ENCODE assay signal across 25 cellular contexts in the genomic region with DNA sequence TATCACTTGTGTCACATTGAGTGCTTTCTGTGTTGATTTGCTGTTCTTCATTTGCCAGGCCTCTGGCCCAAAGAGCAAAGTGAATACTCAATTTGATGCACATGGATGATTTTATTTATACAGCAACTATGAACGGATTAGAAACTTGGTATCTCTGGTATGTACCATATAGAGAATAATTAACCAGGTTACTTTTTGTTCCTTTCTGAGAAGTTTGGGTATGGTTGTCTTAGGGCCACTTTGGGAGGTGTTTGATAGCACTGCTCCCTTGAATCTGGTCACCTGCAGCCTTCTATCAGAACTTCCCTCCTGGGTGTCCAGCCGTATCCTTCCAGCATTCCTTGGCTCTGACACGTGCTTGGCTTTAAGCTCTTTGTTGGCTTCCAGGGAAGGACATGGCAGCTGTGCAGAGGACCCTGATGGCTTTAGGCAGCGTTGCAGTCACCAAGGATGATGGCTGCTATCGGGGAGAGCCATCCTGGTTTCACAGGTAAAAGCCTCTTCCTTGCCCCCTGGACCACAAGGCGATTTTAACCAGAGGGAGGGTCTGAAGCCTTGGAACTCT. TPM values are rescaled to one million over a fixed set of nuclear protein-coding genes. Genes with fewer than 3 reads are reported as not detected.
"Had no signal": no experiment of that assay in that cellular context is flagged by ENCODE, and none has a peak within 500 bp of the region (broad histone marks: within the 10 kb centered on the region; RNA-seq: fewer than 3 reads in every experiment).

No MANE protein-coding gene starts in this region.

- H3K9me3 ChIP-seq: colonic mucosa, gastrocnemius medialis, prostate gland, right lobe of liver, testis, upper lobe of right lung had no signal

- ATAC-seq: activated naive CD8-positive, alpha-beta T cell treated with anti-CD3 and anti-CD28 coated beads, Interleukin-2, amount 50 U/mL, for 24 hours; gastrocnemius medialis; left colon; right lobe of liver; upper lobe of right lung had no signal

- H3K36me3 ChIP-seq: brain microvascular endothelial cell, colonic mucosa, gastrocnemius medialis, prostate gland, right lobe of liver, upper lobe of right lung had no signal

- H3K9me3 Mint-ChIP-seq: activated naive CD4-positive, alpha-beta T cell treated with anti-CD3 and anti-CD28 coated beads, Interleukin-2, amount 10 ng/mL, durations not matched to agents 7 days and 5 days; activated naive CD8-positive, alpha-beta T cell treated with anti-CD3 and anti-CD28 coated beads, Interleukin-2, amount 50 U/mL, for 24 hours; central memory CD8-positive, alpha-beta T cell; mesothelial cell of epicardium; neural crest cell; stimulated activated naive CD8-positive, alpha-beta T cell treated with anti-CD3 and anti-CD28 coated beads, Interleukin-15, Interleukin-2, amounts not matched to agents 100 ng/mL and 50 ng/mL, for 24 hours; T-helper 1 cell treated with Interleukin-12 subunit alpha and Interleukin-12 subunit beta and Interleukin-4 antibody, amounts not matched to agents 30 μg/mL and 1 μg/mL, for 36 hours had no signal

- H3K4me3 ChIP-seq: colonic mucosa, gastrocnemius medialis, lung, prostate gland, right lobe of liver, testis, upper lobe of right lung had no signal

- H3K27ac Mint-ChIP-seq: activated CD4-positive, alpha-beta T cell treated with anti-CD3 and anti-CD28 coated beads, Interleukin-2, amount 10 ng/mL, durations not matched to agents 24 days and 14 days; activated naive CD4-positive, alpha-beta T cell treated with anti-CD3 and anti-CD28 coated beads, Interleukin-2, amount 10 ng/mL, durations not matched to agents 7 days and 5 days; activated naive CD8-positive, alpha-beta T cell treated with anti-CD3 and anti-CD28 coated beads, Interleukin-2, amount 50 U/mL, for 24 hours; mesothelial cell of epicardium; stimulated activated naive CD8-positive, alpha-beta T cell treated with anti-CD3 and anti-CD28 coated beads, Interleukin-15, Interleukin-2, amounts not matched to agents 100 ng/mL and 50 ng/mL, for 24 hours; T-helper 1 cell treated with Interleukin-12 subunit alpha and Interleukin-12 subunit beta and Interleukin-4 antibody, amounts not matched to agents 30 μg/mL and 1 μg/mL, for 36 hours had no signal

- H3K36me3 Mint-ChIP-seq: activated naive CD4-positive, alpha-beta T cell treated with anti-CD3 and anti-CD28 coated beads, Interleukin-2, amount 10 ng/mL, durations not matched to agents 7 days and 5 days; mesothelial cell of epicardium had no signal

- DNase-seq: activated CD4-positive, alpha-beta T cell treated with anti-CD3 and anti-CD28 coated beads, Interleukin-2, amount 10 ng/mL, durations not matched to agents 24 days and 14 days; activated CD8-positive, alpha-beta memory T cell treated with anti-CD3 and anti-CD28 coated beads, Interleukin-2, amount 50 U/mL, for 4 hours; activated effector memory CD4-positive, alpha-beta T cell treated with Interleukin-2 at 50 U/mL for 16 hours; activated naive CD4-positive, alpha-beta T cell treated with anti-CD3 and anti-CD28 coated beads, Interleukin-2, amount 10 ng/mL, durations not matched to agents 7 days and 5 days; activated naive CD8-positive, alpha-beta T cell treated with anti-CD3 and anti-CD28 coated beads, Interleukin-2, amount 50 U/mL, for 24 hours; activated T-cell treated with anti-CD3 and anti-CD28 coated beads, Interleukin-2, amount 50 U/mL, for 48 hours; anterior cingulate cortex; brain microvascular endothelial cell; colonic mucosa; gastrocnemius medialis; left colon; right lobe of liver; small intestine; stimulated activated CD4-positive, alpha-beta T cell treated with anti-CD3 and anti-CD28 coated beads, Interleukin-15, amount 100 ng/mL, for 24 hours; stimulated activated CD4-positive, alpha-beta T cell treated with anti-CD3 and anti-CD28 coated beads, Interleukin-2, amount 100 ng/mL, for 48 hours; testis; upper lobe of right lung had no signal

- H3K27ac ChIP-seq: brain microvascular endothelial cell, colonic mucosa, gastrocnemius medialis, prostate gland, right lobe of liver, testis, upper lobe of right lung had no signal

- H3K4me1 ChIP-seq: colonic mucosa, prostate gland, testis had no signal

- H3K27me3 ChIP-seq: brain microvascular endothelial cell, colonic mucosa, gastrocnemius medialis, right lobe of liver, testis, upper lobe of right lung had no signal

- H3K27me3 Mint-ChIP-seq: activated CD4-positive, alpha-beta T cell treated with anti-CD3 and anti-CD28 coated beads, Interleukin-2, amount 10 ng/mL, durations not matched to agents 24 days and 14 days; activated naive CD4-positive, alpha-beta T cell treated with anti-CD3 and anti-CD28 coated beads, Interleukin-2, amount 10 ng/mL, durations not matched to agents 7 days and 5 days; activated naive CD8-positive, alpha-beta T cell treated with anti-CD3 and anti-CD28 coated beads, Interleukin-2, amount 50 U/mL, for 24 hours; central memory CD8-positive, alpha-beta T cell; stimulated activated naive CD8-positive, alpha-beta T cell treated with anti-CD3 and anti-CD28 coated beads, Interleukin-15, Interleukin-2, amounts not matched to agents 100 ng/mL and 50 ng/mL, for 24 hours had no signal

- H3K4me3 Mint-ChIP-seq: activated CD4-positive, alpha-beta T cell treated with anti-CD3 and anti-CD28 coated beads, Interleukin-2, amount 10 ng/mL, durations not matched to agents 24 days and 14 days; activated naive CD4-positive, alpha-beta T cell treated with anti-CD3 and anti-CD28 coated beads, Interleukin-2, amount 10 ng/mL, durations not matched to agents 7 days and 5 days; activated naive CD8-positive, alpha-beta T cell treated with anti-CD3 and anti-CD28 coated beads, Interleukin-2, amount 50 U/mL, for 24 hours; central memory CD8-positive, alpha-beta T cell; mesothelial cell of epicardium; neural crest cell; stimulated activated naive CD8-positive, alpha-beta T cell treated with anti-CD3 and anti-CD28 coated beads, Interleukin-15, Interleukin-2, amounts not matched to agents 100 ng/mL and 50 ng/mL, for 24 hours; T-helper 1 cell treated with Interleukin-12 subunit alpha and Interleukin-12 subunit beta and Interleukin-4 antibody, amounts not matched to agents 30 μg/mL and 1 μg/mL, for 36 hours had no signal

RNA-seq across cellular contexts. Expression of gene TAGLN3, which starts 12.7 kb away (rescaled TPM):
- total RNA-seq: gastrocnemius medialis, osteocyte, right lobe of liver, upper lobe of right lung had no signal

RNA-seq across cellular contexts. Expression of gene TMPRSS7, which starts 23.1 kb away (rescaled TPM):
- total RNA-seq: activated CD4-positive, alpha-beta T cell treated with anti-CD3 and anti-CD28 coated beads, Interleukin-2, amount 10 ng/mL, durations not matched to agents 24 days and 14 days; colonic mucosa; gastrocnemius medialis; mesothelial cell of epicardium; neural crest cell; osteocyte; prostate gland; right lobe of liver had no signal
